ENCODE assay signal across 1 cellular context in the genomic region with DNA sequence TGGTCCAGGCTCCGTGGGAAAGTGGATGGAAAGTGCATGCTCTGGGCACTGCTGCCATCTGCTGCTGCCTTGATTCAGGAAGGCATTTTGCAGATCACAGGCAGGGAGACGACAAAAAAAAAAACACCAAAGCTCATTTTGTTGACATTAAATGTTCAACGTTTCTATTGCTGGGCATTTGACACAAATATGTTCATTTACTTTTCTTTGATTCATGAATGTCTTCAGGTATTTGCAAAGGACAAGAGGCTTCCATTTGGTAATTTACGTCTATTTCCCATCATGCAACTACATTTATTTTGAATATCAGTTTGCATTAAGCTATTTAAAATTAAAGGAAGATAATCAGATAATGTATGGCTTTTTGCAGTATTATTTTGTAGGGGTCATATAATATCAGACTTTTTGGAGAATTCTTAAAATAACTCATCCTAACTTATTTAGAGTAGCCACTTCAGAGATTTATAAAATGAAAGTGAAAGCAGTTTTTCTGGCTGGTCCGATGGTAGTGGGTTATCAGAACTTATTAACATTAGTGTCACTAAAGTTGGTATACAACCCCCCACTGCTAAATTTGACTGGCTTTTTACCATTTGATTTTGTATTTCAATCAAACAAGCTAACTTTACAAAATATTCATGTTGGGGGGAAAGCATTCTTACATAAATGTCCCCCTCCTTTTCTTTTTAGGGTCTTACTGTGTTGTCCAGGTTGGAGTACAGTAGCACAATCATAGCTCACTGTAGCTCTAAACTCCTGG.
A peak's percentile ranks its signal among the peaks of the same experiment; 100 is the strongest.
TF ChIP-seq lines count a peak whose summit lies in the region.

No MANE protein-coding gene starts in this region.

TF ChIP-seq in K562, 482 proteins besides CTCF, POLR2A, EP300 and RAD21 (continued from another document):
- TF ChIP-seq, protein P1, sequence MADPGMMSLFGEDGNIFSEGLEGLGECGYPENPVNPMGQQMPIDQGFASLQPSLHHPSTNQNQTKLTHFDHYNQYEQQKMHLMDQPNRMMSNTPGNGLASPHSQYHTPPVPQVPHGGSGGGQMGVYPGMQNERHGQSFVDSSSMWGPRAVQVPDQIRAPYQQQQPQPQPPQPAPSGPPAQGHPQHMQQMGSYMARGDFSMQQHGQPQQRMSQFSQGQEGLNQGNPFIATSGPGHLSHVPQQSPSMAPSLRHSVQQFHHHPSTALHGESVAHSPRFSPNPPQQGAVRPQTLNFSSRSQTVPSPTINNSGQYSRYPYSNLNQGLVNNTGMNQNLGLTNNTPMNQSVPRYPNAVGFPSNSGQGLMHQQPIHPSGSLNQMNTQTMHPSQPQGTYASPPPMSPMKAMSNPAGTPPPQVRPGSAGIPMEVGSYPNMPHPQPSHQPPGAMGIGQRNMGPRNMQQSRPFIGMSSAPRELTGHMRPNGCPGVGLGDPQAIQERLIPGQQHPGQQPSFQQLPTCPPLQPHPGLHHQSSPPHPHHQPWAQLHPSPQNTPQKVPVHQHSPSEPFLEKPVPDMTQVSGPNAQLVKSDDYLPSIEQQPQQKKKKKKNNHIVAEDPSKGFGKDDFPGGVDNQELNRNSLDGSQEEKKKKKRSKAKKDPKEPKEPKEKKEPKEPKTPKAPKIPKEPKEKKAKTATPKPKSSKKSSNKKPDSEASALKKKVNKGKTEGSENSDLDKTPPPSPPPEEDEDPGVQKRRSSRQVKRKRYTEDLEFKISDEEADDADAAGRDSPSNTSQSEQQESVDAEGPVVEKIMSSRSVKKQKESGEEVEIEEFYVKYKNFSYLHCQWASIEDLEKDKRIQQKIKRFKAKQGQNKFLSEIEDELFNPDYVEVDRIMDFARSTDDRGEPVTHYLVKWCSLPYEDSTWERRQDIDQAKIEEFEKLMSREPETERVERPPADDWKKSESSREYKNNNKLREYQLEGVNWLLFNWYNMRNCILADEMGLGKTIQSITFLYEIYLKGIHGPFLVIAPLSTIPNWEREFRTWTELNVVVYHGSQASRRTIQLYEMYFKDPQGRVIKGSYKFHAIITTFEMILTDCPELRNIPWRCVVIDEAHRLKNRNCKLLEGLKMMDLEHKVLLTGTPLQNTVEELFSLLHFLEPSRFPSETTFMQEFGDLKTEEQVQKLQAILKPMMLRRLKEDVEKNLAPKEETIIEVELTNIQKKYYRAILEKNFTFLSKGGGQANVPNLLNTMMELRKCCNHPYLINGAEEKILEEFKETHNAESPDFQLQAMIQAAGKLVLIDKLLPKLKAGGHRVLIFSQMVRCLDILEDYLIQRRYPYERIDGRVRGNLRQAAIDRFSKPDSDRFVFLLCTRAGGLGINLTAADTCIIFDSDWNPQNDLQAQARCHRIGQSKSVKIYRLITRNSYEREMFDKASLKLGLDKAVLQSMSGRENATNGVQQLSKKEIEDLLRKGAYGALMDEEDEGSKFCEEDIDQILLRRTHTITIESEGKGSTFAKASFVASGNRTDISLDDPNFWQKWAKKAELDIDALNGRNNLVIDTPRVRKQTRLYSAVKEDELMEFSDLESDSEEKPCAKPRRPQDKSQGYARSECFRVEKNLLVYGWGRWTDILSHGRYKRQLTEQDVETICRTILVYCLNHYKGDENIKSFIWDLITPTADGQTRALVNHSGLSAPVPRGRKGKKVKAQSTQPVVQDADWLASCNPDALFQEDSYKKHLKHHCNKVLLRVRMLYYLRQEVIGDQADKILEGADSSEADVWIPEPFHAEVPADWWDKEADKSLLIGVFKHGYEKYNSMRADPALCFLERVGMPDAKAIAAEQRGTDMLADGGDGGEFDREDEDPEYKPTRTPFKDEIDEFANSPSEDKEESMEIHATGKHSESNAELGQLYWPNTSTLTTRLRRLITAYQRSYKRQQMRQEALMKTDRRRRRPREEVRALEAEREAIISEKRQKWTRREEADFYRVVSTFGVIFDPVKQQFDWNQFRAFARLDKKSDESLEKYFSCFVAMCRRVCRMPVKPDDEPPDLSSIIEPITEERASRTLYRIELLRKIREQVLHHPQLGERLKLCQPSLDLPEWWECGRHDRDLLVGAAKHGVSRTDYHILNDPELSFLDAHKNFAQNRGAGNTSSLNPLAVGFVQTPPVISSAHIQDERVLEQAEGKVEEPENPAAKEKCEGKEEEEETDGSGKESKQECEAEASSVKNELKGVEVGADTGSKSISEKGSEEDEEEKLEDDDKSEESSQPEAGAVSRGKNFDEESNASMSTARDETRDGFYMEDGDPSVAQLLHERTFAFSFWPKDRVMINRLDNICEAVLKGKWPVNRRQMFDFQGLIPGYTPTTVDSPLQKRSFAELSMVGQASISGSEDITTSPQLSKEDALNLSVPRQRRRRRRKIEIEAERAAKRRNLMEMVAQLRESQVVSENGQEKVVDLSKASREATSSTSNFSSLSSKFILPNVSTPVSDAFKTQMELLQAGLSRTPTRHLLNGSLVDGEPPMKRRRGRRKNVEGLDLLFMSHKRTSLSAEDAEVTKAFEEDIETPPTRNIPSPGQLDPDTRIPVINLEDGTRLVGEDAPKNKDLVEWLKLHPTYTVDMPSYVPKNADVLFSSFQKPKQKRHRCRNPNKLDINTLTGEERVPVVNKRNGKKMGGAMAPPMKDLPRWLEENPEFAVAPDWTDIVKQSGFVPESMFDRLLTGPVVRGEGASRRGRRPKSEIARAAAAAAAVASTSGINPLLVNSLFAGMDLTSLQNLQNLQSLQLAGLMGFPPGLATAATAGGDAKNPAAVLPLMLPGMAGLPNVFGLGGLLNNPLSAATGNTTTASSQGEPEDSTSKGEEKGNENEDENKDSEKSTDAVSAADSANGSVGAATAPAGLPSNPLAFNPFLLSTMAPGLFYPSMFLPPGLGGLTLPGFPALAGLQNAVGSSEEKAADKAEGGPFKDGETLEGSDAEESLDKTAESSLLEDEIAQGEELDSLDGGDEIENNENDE (IDR thresholded peaks at IDR 0.05; ENCODE audit: low read depth, low read length): peak; percentile 79
- TF ChIP-seq MECOM (CRISPR knock-in tag; IDR thresholded peaks at IDR 0.05): peak; percentile 40; the same call in 1 of the 2 replicates
- TF ChIP-seq ZNF780A (CRISPR knock-in tag; IDR thresholded peaks at IDR 0.05): no peak
- TF ChIP-seq MTA1 (IDR thresholded peaks at IDR 0.05; ENCODE audit: borderline replicate concordance): 0 out of 2 replicates have a peak, but pooled peaks have one; percentile 71
- no peak for TF ChIP-seq ZNF75A (CRISPR knock-in tag; IDR thresholded peaks at IDR 0.05)
- TF ChIP-seq GTF2A2 (tag; IDR thresholded peaks at IDR 0.05): peak; percentile 37; the same call in 1 of the 2 replicates
- TF ChIP-seq ZNF174 (CRISPR knock-in tag; IDR thresholded peaks at IDR 0.05): peak; percentile 52; the same call in 1 of the 2 replicates
- TF ChIP-seq PCBP2 (IDR thresholded peaks at IDR 0.05; ENCODE audit: low read depth, low read length, poor library complexity, severe bottlenecking): no peak
- peak; percentile 87; the same call in 1 of the 2 replicates for TF ChIP-seq HDAC2 (IDR thresholded peaks at IDR 0.05)
- peak; percentile 69; the same call in 1 of the 2 replicates for TF ChIP-seq FOXJ2 (tag; IDR thresholded peaks at IDR 0.05)
- TF ChIP-seq ZNF766 (CRISPR knock-in tag; conservative IDR thresholded peaks at IDR 0.05): peak; percentile 80
- no peak; the same call in 1 of the 2 replicates for TF ChIP-seq NR2F6 (CRISPR knock-in tag; IDR thresholded peaks at IDR 0.05)
- TF ChIP-seq ZNF551 (CRISPR knock-in tag; IDR thresholded peaks at IDR 0.05): no peak
- no peak for TF ChIP-seq IRF2 (CRISPR knock-in tag; IDR thresholded peaks at IDR 0.05)
- TF ChIP-seq PRPF4 (IDR thresholded peaks at IDR 0.05; ENCODE audit: insufficient read depth, low read depth, low read length, poor library complexity, severe bottlenecking): no peak
- 0 out of 2 replicates have a peak, but pooled peaks have one; percentile 47 for TF ChIP-seq DDX20 (tag; IDR thresholded peaks at IDR 0.05; ENCODE audit: low read depth)
- TF ChIP-seq ATF1 (CRISPR knock-in tag; IDR thresholded peaks at IDR 0.05): no peak
- peak; percentile 79 for TF ChIP-seq ATF1 (tag; IDR thresholded peaks at IDR 0.05)
- TF ChIP-seq DACH1 (IDR thresholded peaks at IDR 0.05; ENCODE audit: partially characterized antibody): peak; percentile 91
- 0 out of 2 replicates have a peak, but pooled peaks have one; percentile 33 for TF ChIP-seq ZNF764 (CRISPR knock-in tag; IDR thresholded peaks at IDR 0.05; ENCODE audit: low read depth)
- no peak for TF ChIP-seq ARHGAP35 (IDR thresholded peaks at IDR 0.05; ENCODE audit: partially characterized antibody)
- TF ChIP-seq LEF1 (IDR thresholded peaks at IDR 0.05): peak; percentile 81
TF ChIP-seq in K562: peak in this region for 129.
